Comparison of ENCODE assay signal across 11 cellular contexts in genomic region chr6:136282906-136283305, GRCh38. TPM values are rescaled to one million over a fixed set of nuclear protein-coding genes. Genes with fewer than 3 reads are reported as not detected.
DNase-seq lines count a peak whose midpoint lies in the region; ATAC-seq and TF ChIP-seq lines count a peak whose summit lies in the region.
"Had no signal": no experiment of that assay in that cellular context is flagged by ENCODE, and none has a peak within 500 bp of the region (broad histone marks: within the 10 kb centered on the region; RNA-seq: fewer than 3 reads in every experiment).

No MANE protein-coding gene starts in this region.

- H3K9ac ChIP-seq in OCI-LY1 (ENCODE audit: low read length) (no peak overlapping the region), subcutaneous abdominal adipose tissue (ENCODE audit: low read length in 5 of 5) (no peak overlapping the region)

- no peak for DNase-seq in activated naive CD4-positive, alpha-beta T cell treated with anti-CD3 and anti-CD28 coated beads, Interleukin-2, amount 50 U/mL, for 16 hours
- no peak for DNase-seq in effector memory CD4-positive, alpha-beta T cell
- no peak for DNase-seq in type B pancreatic cell (ENCODE audit: extremely low spot score, unreplicated experiment)
- DNase-seq in medulla oblongata (ENCODE audit: extremely low spot score): no peak
- DNase-seq: esophagus squamous epithelium, Karpas-422, NCI-H1930 had no signal

- no peak for TF ChIP-seq CTCF in OCI-LY1 (IDR thresholded peaks at IDR 0.05; ENCODE audit: low read length)
- TF ChIP-seq CTCF in type B pancreatic cell (conservative IDR thresholded peaks at IDR 0.05): no peak

- H3K4me1 Mint-ChIP-seq in activated naive CD4-positive, alpha-beta T cell treated with anti-CD3 and anti-CD28 coated beads, Interleukin-2, amount 50 U/mL, for 24 hours: peaks cover 89% of the 10 kb centered on the region
- H3K4me1 Mint-ChIP-seq in type B pancreatic cell (ENCODE audit: unreplicated experiment): peaks cover 46% of the 10 kb centered on the region

- no peaks in the 10 kb centered on the region for H3K9me3 Mint-ChIP-seq in activated naive CD4-positive, alpha-beta T cell treated with anti-CD3 and anti-CD28 coated beads, Interleukin-2, amount 50 U/mL, for 24 hours
- no peaks in the 10 kb centered on the region for H3K9me3 Mint-ChIP-seq in type B pancreatic cell

- H3K4me1 ChIP-seq in OCI-LY1 (ENCODE audit: insufficient read depth, low read length, severe bottlenecking) (peaks cover 62% of the 10 kb centered on the region), subcutaneous abdominal adipose tissue (ENCODE audit: control insufficient read depth in 5 of 5, insufficient read depth in 5 of 5, low read length in 5 of 5) (peaks cover 2 to 66% (median 62%) of the 10 kb centered on the region in 5 donors)
- H3K4me1 ChIP-seq in effector memory CD4-positive, alpha-beta T cell (ENCODE audit: control insufficient read depth, insufficient read depth, low read length, poor library complexity, severe bottlenecking): peaks cover 44% of the 10 kb centered on the region

- no peak for ATAC-seq in GM18861 (IDR thresholded peaks at IDR 0.05; ENCODE audit: unreplicated experiment)

- no peak overlapping the region for H3K27ac Mint-ChIP-seq in activated naive CD4-positive, alpha-beta T cell treated with anti-CD3 and anti-CD28 coated beads, Interleukin-2, amount 50 U/mL, for 24 hours
- H3K27ac Mint-ChIP-seq in type B pancreatic cell: no peak overlapping the region

- H2AFZ ChIP-seq in OCI-LY1 (ENCODE audit: low read length): no peak overlapping the region

- peak overlapping the region; percentile 39; the same call in 1 of the 2 replicates for H3K4me2 ChIP-seq in OCI-LY1 (ENCODE audit: low read length)

- H3K9me3 ChIP-seq in OCI-LY1 (ENCODE audit: low read length) (no peaks in the 10 kb centered on the region), subcutaneous abdominal adipose tissue (ENCODE audit: control insufficient read depth in 5 of 5, low read length in 5 of 5) (no peaks in the 10 kb centered on the region)
- no peaks in the 10 kb centered on the region for H3K9me3 ChIP-seq in effector memory CD4-positive, alpha-beta T cell (ENCODE audit: control insufficient read depth, low read length)
- H3K9me3 ChIP-seq: esophagus squamous epithelium had no signal

- no peaks in the 10 kb centered on the region for H3K27me3 Mint-ChIP-seq in activated naive CD4-positive, alpha-beta T cell treated with anti-CD3 and anti-CD28 coated beads, Interleukin-2, amount 50 U/mL, for 24 hours
- no peaks in the 10 kb centered on the region for H3K27me3 Mint-ChIP-seq in type B pancreatic cell

- no peaks in the 10 kb centered on the region for H3K9me2 ChIP-seq in OCI-LY1 (ENCODE audit: low read depth, low read length)

- no peak overlapping the region for H3K4me3 ChIP-seq in OCI-LY1 (ENCODE audit: low read depth, low read length, poor library complexity, severe bottlenecking)
- no peak overlapping the region for H3K4me3 ChIP-seq in effector memory CD4-positive, alpha-beta T cell (ENCODE audit: insufficient read depth, low read depth, low read length, poor library complexity, severe bottlenecking)
- H3K4me3 ChIP-seq in subcutaneous abdominal adipose tissue (ENCODE audit: low read depth in 1 of 5, low read length in 5 of 5): peak overlapping the region in 1 of 5 donors; percentile 26
- H3K4me3 ChIP-seq: esophagus squamous epithelium had no signal

- H3K27me3 ChIP-seq in OCI-LY1 (ENCODE audit: insufficient read depth, low read length) (no peaks in the 10 kb centered on the region), subcutaneous abdominal adipose tissue (ENCODE audit: control insufficient read depth in 5 of 5, insufficient read depth in 4 of 5, low read length in 5 of 5) (no peaks in the 10 kb centered on the region)
- no peaks in the 10 kb centered on the region for H3K27me3 ChIP-seq in effector memory CD4-positive, alpha-beta T cell (replicated peaks; ENCODE audit: control insufficient read depth, insufficient read depth, low read length, poor library complexity, severe bottlenecking)
- H3K27me3 ChIP-seq: esophagus squamous epithelium had no signal

- peaks cover 10% of the 10 kb centered on the region for H4K20me1 ChIP-seq in OCI-LY1 (ENCODE audit: insufficient read depth, low read length)

- H3K27ac ChIP-seq in OCI-LY1 (ENCODE audit: low read depth, low read length, poor library complexity, severe bottlenecking): no peak overlapping the region
- peak overlapping the region; percentile 14 for H3K27ac ChIP-seq in effector memory CD4-positive, alpha-beta T cell (ENCODE audit: insufficient read depth, low read length, poor library complexity, severe bottlenecking)
- peak overlapping the region; percentile 11 for H3K27ac ChIP-seq in subcutaneous abdominal adipose tissue (ENCODE audit: low read depth, low read length)
- H3K27ac ChIP-seq: esophagus squamous epithelium had no signal

- peak overlapping the region; percentile 98 for H3K4me3 Mint-ChIP-seq in activated naive CD4-positive, alpha-beta T cell treated with anti-CD3 and anti-CD28 coated beads, Interleukin-2, amount 50 U/mL, for 24 hours
- no peak overlapping the region for H3K4me3 Mint-ChIP-seq in type B pancreatic cell

- H3K79me2 ChIP-seq in OCI-LY1 (ENCODE audit: insufficient read depth, low read length): peaks cover 94% of the 10 kb centered on the region

- H3F3A ChIP-seq in OCI-LY1 (ENCODE audit: insufficient read depth, low read length): no peaks in the 10 kb centered on the region

- H3K36me3 ChIP-seq in OCI-LY1 (ENCODE audit: insufficient read depth, low read length) (peaks cover 71% of the 10 kb centered on the region), subcutaneous abdominal adipose tissue (ENCODE audit: control insufficient read depth in 5 of 5, insufficient read depth in 5 of 5, low read length in 5 of 5) (peaks cover 7 to 15% (median 10%) of the 10 kb centered on the region in 5 donors)
- peaks cover 32% of the 10 kb centered on the region for H3K36me3 ChIP-seq in effector memory CD4-positive, alpha-beta T cell (ENCODE audit: control insufficient read depth, insufficient read depth, low read length)

- peaks cover 14% of the 10 kb centered on the region for H3K36me3 Mint-ChIP-seq in activated naive CD4-positive, alpha-beta T cell treated with anti-CD3 and anti-CD28 coated beads, Interleukin-2, amount 50 U/mL, for 24 hours
- peaks cover 36% of the 10 kb centered on the region for H3K36me3 Mint-ChIP-seq in type B pancreatic cell

RNA-seq across cellular contexts. Expression of gene BCLAF1, which starts 6.7 kb away (rescaled TPM):
- 187 and 190 TPM in 2 replicates for total RNA-seq in type B pancreatic cell (ENCODE audit: low replicate concordance)

RNA-seq across cellular contexts. Expression of gene MTFR2, which starts 32.8 kb away (rescaled TPM):
- total RNA-seq in type B pancreatic cell (ENCODE audit: low replicate concordance): 2.5 and 3.9 TPM in 2 replicates
